ENCODE assay signal across 20 cellular contexts in genomic region chr13:19685034-19685433, GRCh38. TPM values are rescaled to one million over a fixed set of nuclear protein-coding genes. Genes with fewer than 3 reads are reported as not detected.
DNase-seq lines count a peak whose midpoint lies in the region; ATAC-seq, FAIRE-seq and TF ChIP-seq lines count a peak whose summit lies in the region.
"Had no signal": no experiment of that assay in that cellular context is flagged by ENCODE, and none has a peak within 500 bp of the region (broad histone marks: within the 10 kb centered on the region; RNA-seq: fewer than 3 reads in every experiment).

No MANE protein-coding gene starts in this region.

- DNase-seq in NCI-H82 (lab: John Stamatoyannopoulos, UW) (peak; percentile 20), NCI-H82 treated with DMSO at 0.1 percent for 48 hours (lab: John Stamatoyannopoulos, UW; ENCODE audit: unreplicated experiment) (no peak), Peyer's patch (peak in 2 of 3 donors; percentile 78 to 85), left kidney (ENCODE audit: low read depth, low spot score) (peak; percentile 46), small intestine (peak; percentile 89), dorsolateral prefrontal cortex (no peak), CD1c-positive myeloid dendritic cell (ENCODE audit: extremely low spot score) (no peak)
- DNase-seq: activated CD4-positive, alpha-beta T cell treated with anti-CD3 and anti-CD28 coated beads, Interleukin-2, amount 50 U/mL, for 4 hours; Calu3; left lung; NCI-H1105 treated with DMSO at 0.1 percent for 48 hours; NCI-H2081 treated with DMSO at 0.1 percent for 48 hours; stimulated activated CD4-positive, alpha-beta T cell treated with anti-CD3 and anti-CD28 coated beads, Interleukin-2, amount 100 ng/mL, for 48 hours; stimulated activated naive CD4-positive, alpha-beta T cell treated with Interleukin-2 at 50 U/mL for 16 hours had no signal

- H3K9me3 ChIP-seq in Peyer's patch (no peaks in the 10 kb centered on the region), small intestine (ENCODE audit: control insufficient read depth, low read depth) (no peaks in the 10 kb centered on the region)
- H3K9me3 ChIP-seq: breast epithelium, left lung had no signal

- H3K27me3 ChIP-seq in Peyer's patch (no peaks in the 10 kb centered on the region), small intestine (ENCODE audit: control insufficient read depth in 2 of 2, insufficient read depth in 2 of 2, low read length in 2 of 2) (no peaks in the 10 kb centered on the region), dorsolateral prefrontal cortex (no peaks in the 10 kb centered on the region)
- H3K27me3 ChIP-seq: breast epithelium, left lung, neural progenitor cell had no signal

- H3K36me3 ChIP-seq in Peyer's patch: no peaks in the 10 kb centered on the region
- H3K36me3 ChIP-seq in small intestine (ENCODE audit: control insufficient read depth in 2 of 2, insufficient read depth in 2 of 2, low read length in 2 of 2): peaks cover 0 to 2% of the 10 kb centered on the region in 2 donors
- H3K36me3 ChIP-seq: breast epithelium, neural progenitor cell had no signal

- FAIRE-seq in small intestine (lab: Jason Lieb, UNC): peak; percentile 62
- FAIRE-seq: endometrium had no signal

- WGBS in small intestine, 3 donors: 11 to 43% (median 34%) methylated on average over 5 of the region's 5 CpGs

- TF ChIP-seq POLR2A in Peyer's patch (IDR thresholded peaks at IDR 0.05): no peak

- TF ChIP-seq CTCF in Peyer's patch (IDR thresholded peaks at IDR 0.05) (no peak), dorsolateral prefrontal cortex (IDR thresholded peaks at IDR 0.05 in 54 of 56, conservative IDR thresholded peaks at IDR 0.05 in 2 of 56; ENCODE audit: low read depth in 1 of 56, partially characterized antibody in 56 of 56) (no peak)

- H3K4me1 ChIP-seq in Peyer's patch (no peaks in the 10 kb centered on the region), small intestine (ENCODE audit: control insufficient read depth in 2 of 2, insufficient read depth in 1 of 2, low read depth in 1 of 2, low read length in 1 of 2) (peaks cover 0 to 2% of the 10 kb centered on the region in 2 donors)
- H3K4me1 ChIP-seq: breast epithelium, left lung had no signal

- no peak for ATAC-seq in GM21367 (IDR thresholded peaks at IDR 0.05; ENCODE audit: unreplicated experiment)
- ATAC-seq: left lung had no signal

- H3K27ac ChIP-seq in Peyer's patch (peak overlapping the region in 1 of 4 donors; percentile 31), small intestine (ENCODE audit: low read depth in 1 of 2, low read length in 1 of 2) (no peak overlapping the region), dorsolateral prefrontal cortex (no peak overlapping the region)
- H3K27ac ChIP-seq: breast epithelium, coronary artery, left lung, neural progenitor cell had no signal

- H3K4me3 ChIP-seq in Peyer's patch (no peak overlapping the region), small intestine (ENCODE audit: low read depth in 1 of 2, low read length in 2 of 2) (no peak overlapping the region), dorsolateral prefrontal cortex (no peak overlapping the region)
- H3K4me3 ChIP-seq: breast epithelium, coronary artery, left lung, neural progenitor cell, smooth muscle cell had no signal

- intact Hi-C loops in dorsolateral prefrontal cortex (cut with DNase I): no loop called here

RNA-seq across cellular contexts. Expression of gene MPHOSPH8, which starts 51.6 kb away (rescaled TPM):
- total RNA-seq in Peyer's patch: 100 to 1,000 TPM in 1 of 4 donors, 10 to 100 TPM in 3; 33.1 to 117 (median 45.6) TPM
- polyA plus RNA-seq in small intestine: 10 to 100 TPM; 21.2 to 30.8 (median 25.5) TPM
- 100 to 1,000 TPM in 2 of 120 experiments, 10 to 100 TPM in 118; 55.4 to 102 (median 72.7) TPM for total RNA-seq in dorsolateral prefrontal cortex

Comparison
In these comparisons a context has a peak if more than half of its experiments do, and no peak if none do; other contexts are left out.
1. DNase-seq: peak in NCI-H82 (single experiment), Peyer's patch (2 of 3), left kidney (single experiment) and small intestine (single experiment); none in NCI-H82 treated with DMSO at 0.1 percent for 48 hours (single experiment), dorsolateral prefrontal cortex (0 of 10) and CD1c-positive myeloid dendritic cell (single experiment).